27 cellular contexts compared by ENCODE assay signal in the genomic region with DNA sequence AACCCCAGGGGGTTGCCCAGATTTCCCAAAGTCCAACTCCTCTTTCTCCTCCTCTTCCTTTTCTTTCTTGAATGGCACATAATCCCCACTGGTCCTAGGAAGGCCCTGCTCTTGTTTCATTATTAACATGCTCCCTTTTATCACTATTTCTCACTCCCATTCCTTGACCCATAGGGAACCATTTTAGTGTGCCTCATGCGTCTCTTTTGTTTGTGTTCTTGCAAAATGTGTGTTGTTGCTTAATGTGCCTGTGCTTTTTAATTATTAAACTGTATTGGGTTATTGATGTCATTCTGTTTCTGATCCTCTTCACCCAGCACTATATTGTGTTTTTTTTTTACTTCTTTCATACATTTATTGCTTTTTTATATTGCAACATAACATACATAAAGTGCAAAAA.
"Had no signal": no experiment of that assay in that cellular context is flagged by ENCODE, and none has a peak within 500 bp of the region (broad histone marks: within the 10 kb centered on the region; RNA-seq: fewer than 3 reads in every experiment).

No MANE protein-coding gene starts in this region.

- H3K27ac ChIP-seq: heart left ventricle, lower lobe of right lung, pancreas, prostate gland, sigmoid colon, spleen, suprapubic skin, thoracic aorta, tibial artery, upper lobe of right lung had no signal

- H3K4me1 ChIP-seq: pancreas, prostate gland had no signal

- ATAC-seq: heart left ventricle; left ventricle myocardium superior; lower lobe of right lung; naive thymus-derived CD8-positive, alpha-beta T cell; pancreas; right cardiac atrium; stimulated activated effector memory CD8-positive, alpha-beta T cell treated with anti-CD3 and anti-CD28 coated beads, Interleukin-12 subunit alpha, Interleukin-12 subunit beta, amount 100 ng/mL, for 72 hours; upper lobe of right lung had no signal

- H3K4me3 Mint-ChIP-seq: immature natural killer cell; stimulated activated effector memory CD8-positive, alpha-beta T cell treated with anti-CD3 and anti-CD28 coated beads, Interleukin-12 subunit alpha, Interleukin-12 subunit beta, amount 100 ng/mL, for 72 hours; stimulated activated naive CD8-positive, alpha-beta T cell treated with anti-CD3 and anti-CD28 coated beads, Interleukin-15, Interleukin-2, amounts not matched to agents 100 ng/mL and 50 ng/mL, for 24 hours had no signal

- H3K27ac Mint-ChIP-seq: immature natural killer cell; stimulated activated effector memory CD8-positive, alpha-beta T cell treated with anti-CD3 and anti-CD28 coated beads, Interleukin-12 subunit alpha, Interleukin-12 subunit beta, amount 100 ng/mL, for 72 hours; stimulated activated naive CD8-positive, alpha-beta T cell treated with anti-CD3 and anti-CD28 coated beads, Interleukin-15, Interleukin-2, amounts not matched to agents 100 ng/mL and 50 ng/mL, for 24 hours had no signal

- H3K9me3 ChIP-seq: lower lobe of right lung, pancreas, prostate gland, sigmoid colon, suprapubic skin, thoracic aorta, tibial artery, upper lobe of right lung had no signal

- H3K27me3 ChIP-seq: pancreas, suprapubic skin, upper lobe of right lung had no signal

- H3K9me3 Mint-ChIP-seq: immature natural killer cell; naive thymus-derived CD8-positive, alpha-beta T cell had no signal

- H3K36me3 Mint-ChIP-seq: immature natural killer cell; naive thymus-derived CD8-positive, alpha-beta T cell had no signal

- H3K36me3 ChIP-seq: heart left ventricle, lower lobe of right lung, pancreas, prostate gland, sigmoid colon, spleen, suprapubic skin, thoracic aorta, tibial artery, upper lobe of right lung had no signal

- DNase-seq: heart left ventricle; hypothalamus; immature natural killer cell; kidney; left ventricle myocardium superior; lower lobe of right lung; mammary epithelial cell; mesenchymal stem cell; naive thymus-derived CD8-positive, alpha-beta T cell; nucleus accumbens; pancreas; posterior cingulate gyrus; retina; right cardiac atrium; sigmoid colon; small intestine; spleen; stimulated activated CD4-positive, alpha-beta T cell treated with anti-CD3 and anti-CD28 coated beads, Interleukin-4, amount 100 ng/mL, for 24 hours; stimulated activated naive CD4-positive, alpha-beta T cell; tibial artery; trophoblast cell; upper lobe of right lung had no signal

- H3K4me3 ChIP-seq: heart left ventricle, lower lobe of right lung, pancreas, prostate gland, sigmoid colon, spleen, suprapubic skin, thoracic aorta, tibial artery, upper lobe of right lung had no signal
